ENCODE assay signal across 25 cellular contexts in genomic region chr7:32453286-32454011, GRCh38. TPM values are rescaled to one million over a fixed set of nuclear protein-coding genes. Genes with fewer than 3 reads are reported as not detected.
A peak's percentile ranks its signal among the peaks of the same experiment; 100 is the strongest.
DNase-seq lines count a peak whose midpoint lies in the region; FAIRE-seq and TF ChIP-seq lines count a peak whose summit lies in the region.
"Had no signal": no experiment of that assay in that cellular context is flagged by ENCODE, and none has a peak within 500 bp of the region (broad histone marks: within the 10 kb centered on the region; RNA-seq: fewer than 3 reads in every experiment).

No MANE protein-coding gene starts in this region.

- no peaks in the 10 kb centered on the region for H3K27me3 ChIP-seq in bronchial epithelial cell (ENCODE audit: control insufficient read depth, insufficient read depth, low read length)
- H3K27me3 ChIP-seq: stomach, tibial artery had no signal

- no peaks in the 10 kb centered on the region for H3K36me3 ChIP-seq in bronchial epithelial cell (ENCODE audit: control insufficient read depth, insufficient read depth, low read length)
- H3K36me3 ChIP-seq: stomach, tibial artery, WERI-Rb-1 had no signal

- FAIRE-seq in bronchial epithelial cell (lab: Jason Lieb, UNC), result no peak
- FAIRE-seq: GM18507, H1, HTR-8/SVneo had no signal

- no peak overlapping the region for H3K4me3 ChIP-seq in bronchial epithelial cell (ENCODE audit: low read depth, low read length)
- H3K4me3 ChIP-seq: stomach, tibial artery had no signal

- DNase-seq in NCI-H1417 (lab: John Stamatoyannopoulos, UW), result peak in 2 of 3 experiments; percentile 17 to 75
- no peak for DNase-seq in NCI-H1417 treated with DMSO at 0.1 percent for 48 hours (lab: John Stamatoyannopoulos, UW)
- DNase-seq in NCI-H1436 treated with DMSO at 0.1 percent for 48 hours (lab: John Stamatoyannopoulos, UW), result peak; percentile 69
- peak; percentile 78 for DNase-seq in bronchial epithelial cell (ENCODE audit: low read depth)
- DNase-seq in putamen (ENCODE audit: low spot score), result peak; percentile 78
- DNase-seq in AML-193 (lab: John Stamatoyannopoulos, UW), result no peak
- no peak for DNase-seq in hippocampal formation (lab: John Stamatoyannopoulos, UW)
- DNase-seq in KBM-7, result no peak
- DNase-seq: activated CD4-positive, alpha-beta T cell treated with anti-CD3 and anti-CD28 coated beads, Interleukin-2, amount 10 ng/mL, durations not matched to agents 24 days and 14 days; activated naive CD4-positive, alpha-beta T cell treated with anti-CD3 and anti-CD28 coated beads, Interleukin-2, amount 50 U/mL, for 16 hours; activated T-cell treated with anti-CD3 and anti-CD28 coated beads, Interleukin-2, amount 50 U/mL, for 72 hours; CD8-positive, alpha-beta T cell; cortex of kidney; Karpas-422; kidney glomerular epithelial cell; NCI-H1048; NCI-H2081 treated with DMSO at 0.1 percent for 48 hours; NCI-H526; stomach; T-helper 9 cell; tibial artery; WERI-Rb-1 had no signal

- in situ Hi-C loops in KBM-7 (cut with MboI; ENCODE audit: low pct_unique_long_range_greater_than_20kb, low sequenced_read_pairs), result no loop called here

- no peak for TF ChIP-seq CTCF in bronchial epithelial cell (IDR thresholded peaks at IDR 0.05; ENCODE audit: insufficient read depth, low read length, severe bottlenecking)

RNA-seq across cellular contexts. Expression of gene LSM5, which starts 36.7 kb away (rescaled TPM):
- 11.3 and 13.8 TPM in 2 replicates for total RNA-seq in bronchial epithelial cell

RNA-seq across cellular contexts. Expression of gene AVL9, which starts 41.8 kb away (rescaled TPM):
- 32.5 and 34.0 TPM in 2 replicates for total RNA-seq in bronchial epithelial cell

Comparison
In these comparisons a context has a peak if more than half of its experiments do, and no peak if none do; other contexts are left out.
1. DNase-seq: peak in NCI-H1417 (2 of 3), NCI-H1436 treated with DMSO at 0.1 percent for 48 hours (single experiment), bronchial epithelial cell (single experiment) and putamen (single experiment); none in NCI-H1417 treated with DMSO at 0.1 percent for 48 hours (single experiment), AML-193 (0 of 2), hippocampal formation (0 of 2) and KBM-7 (single experiment).